In genomic region chr5:50476549-50476948, GRCh38 we compare ENCODE assay signal across 15 cellular contexts. TPM values are rescaled to one million over a fixed set of nuclear protein-coding genes. Genes with fewer than 3 reads are reported as not detected.
DNase-seq lines count a peak whose midpoint lies in the region; ATAC-seq, FAIRE-seq and TF ChIP-seq lines count a peak whose summit lies in the region.
"Had no signal": no experiment of that assay in that cellular context is flagged by ENCODE, and none has a peak within 500 bp of the region (broad histone marks: within the 10 kb centered on the region; RNA-seq: fewer than 3 reads in every experiment).

No MANE protein-coding gene starts in this region.

- H3K9me3 Mint-ChIP-seq in CD4-positive, alpha-beta T cell, result peaks cover 3% of the 10 kb centered on the region
- peaks cover 0 to 18% (median 5%) of the 10 kb centered on the region in 11 donors for H3K9me3 Mint-ChIP-seq in naive thymus-derived CD4-positive, alpha-beta T cell

- H3K4me1 ChIP-seq in naive thymus-derived CD4-positive, alpha-beta T cell (ENCODE audit: control insufficient read depth in 2 of 2, insufficient read depth in 2 of 2, low read length in 2 of 2), result no peaks in the 10 kb centered on the region

- no peaks in the 10 kb centered on the region for H3K27me3 ChIP-seq in CD4-positive, alpha-beta T cell (ENCODE audit: control insufficient read depth, insufficient read depth, low read length)
- H3K27me3 ChIP-seq in naive thymus-derived CD4-positive, alpha-beta T cell (ENCODE audit: control insufficient read depth in 2 of 2, insufficient read depth in 2 of 2, low read length in 2 of 2), result no peaks in the 10 kb centered on the region

- H3K4me1 Mint-ChIP-seq in CD4-positive, alpha-beta T cell (ENCODE audit: low read depth), result peaks cover 23% of the 10 kb centered on the region
- peaks cover 6 to 34% (median 19%) of the 10 kb centered on the region in 7 donors for H3K4me1 Mint-ChIP-seq in naive thymus-derived CD4-positive, alpha-beta T cell

- no peaks in the 10 kb centered on the region for H3K9me3 ChIP-seq in CD4-positive, alpha-beta T cell (ENCODE audit: control insufficient read depth, low read length)
- no peaks in the 10 kb centered on the region for H3K9me3 ChIP-seq in naive thymus-derived CD4-positive, alpha-beta T cell (ENCODE audit: control insufficient read depth in 2 of 3, low read length in 3 of 3)

- CTCF ChIA-PET in CD4-positive, alpha-beta T cell (lab: Charles Lee), result no interaction called here
- CTCF ChIA-PET in naive thymus-derived CD4-positive, alpha-beta T cell (lab: Charles Lee), result no interaction called here

- TF ChIP-seq CTCF in CD4-positive, alpha-beta T cell (IDR thresholded peaks at IDR 0.05), result no peak

- no peak for FAIRE-seq in urothelium cell line (lab: Jason Lieb, UNC)

- no peak overlapping the region for H3K4me3 Mint-ChIP-seq in CD4-positive, alpha-beta T cell
- H3K4me3 Mint-ChIP-seq in naive thymus-derived CD4-positive, alpha-beta T cell, result peak overlapping the region in 2 of 10 donors; percentile 24 to 56
- H3K4me3 Mint-ChIP-seq: CD8-positive, alpha-beta T cell had no signal

- no peaks in the 10 kb centered on the region for H3K27me3 Mint-ChIP-seq in CD4-positive, alpha-beta T cell
- no peaks in the 10 kb centered on the region for H3K27me3 Mint-ChIP-seq in naive thymus-derived CD4-positive, alpha-beta T cell

- DNase-seq in Right ventricle myocardium inferior (ENCODE audit: missing footprints) (no peak), urothelium cell line (ENCODE audit: low spot score) (no peak)
- DNase-seq in CD4-positive, alpha-beta T cell, result no peak
- no peak for DNase-seq in naive thymus-derived CD4-positive, alpha-beta T cell
- DNase-seq: activated effector memory CD4-positive, alpha-beta T cell treated with Interleukin-2 at 50 U/mL for 16 hours; CD8-positive, alpha-beta T cell; NCI-H146; stimulated activated CD8-positive, alpha-beta memory T cell treated with anti-CD3 and anti-CD28 coated beads, Interleukin-4, amount 100 ng/mL, for 48 hours had no signal

- intact Hi-C loops in Right ventricle myocardium inferior (cut with DNase I), result no loop called here
- intact Hi-C loops in CD4-positive, alpha-beta T cell (cut with DNase I, micrococcal nuclease), result no loop called here
- intact Hi-C loops in naive thymus-derived CD4-positive, alpha-beta T cell (cut with micrococcal nuclease), result no loop called here

- ATAC-seq in GM18858 (IDR thresholded peaks at IDR 0.05; ENCODE audit: unreplicated experiment) (peak; percentile 98), GM21367 (IDR thresholded peaks at IDR 0.05; ENCODE audit: unreplicated experiment) (peak; percentile 99), HG02970 (IDR thresholded peaks at IDR 0.05; ENCODE audit: low FRiP score, unreplicated experiment) (peak; percentile 92), HG03575 (IDR thresholded peaks at IDR 0.05; ENCODE audit: extremely low read depth, insufficient number of reproducible peaks, low FRiP score, unreplicated experiment) (peak; percentile 93), Right ventricle myocardium inferior (no peak)
- no peak for ATAC-seq in CD4-positive, alpha-beta T cell (ENCODE audit: poor library complexity)
- ATAC-seq in naive thymus-derived CD4-positive, alpha-beta T cell, result no peak
- ATAC-seq: CD8-positive, alpha-beta T cell; esophagus mucosa; Panc1 had no signal

- no peak overlapping the region for H3K27ac Mint-ChIP-seq in CD4-positive, alpha-beta T cell
- peak overlapping the region in 3 of 9 donors; percentile 43 to 48 (median 44) for H3K27ac Mint-ChIP-seq in naive thymus-derived CD4-positive, alpha-beta T cell
- H3K27ac Mint-ChIP-seq: CD8-positive, alpha-beta T cell had no signal

- POLR2A ChIA-PET in CD4-positive, alpha-beta T cell (lab: Charles Lee), result interaction anchor here (1.0 kb wide), 1 partner anchor 36 kb away, joined by 4 read pairs; the partner anchor contains the start of gene EMB
- POLR2A ChIA-PET in naive thymus-derived CD4-positive, alpha-beta T cell (lab: Charles Lee), result interaction anchor here (0.6 kb wide), 1 partner anchor 35 kb away, joined by 4 read pairs; the partner anchor contains the start of gene EMB

- H3K4me3 ChIP-seq in naive thymus-derived CD4-positive, alpha-beta T cell (ENCODE audit: low read length), result no peak overlapping the region

- no peaks in the 10 kb centered on the region for H3K36me3 ChIP-seq in naive thymus-derived CD4-positive, alpha-beta T cell (ENCODE audit: control insufficient read depth in 2 of 3, insufficient read depth in 3 of 3, low read length in 3 of 3)

- no peaks in the 10 kb centered on the region for H3K36me3 Mint-ChIP-seq in CD4-positive, alpha-beta T cell (ENCODE audit: low read depth)
- peaks cover 0 to 24% (median 8%) of the 10 kb centered on the region in 5 donors for H3K36me3 Mint-ChIP-seq in naive thymus-derived CD4-positive, alpha-beta T cell
- H3K36me3 Mint-ChIP-seq: CD8-positive, alpha-beta T cell had no signal

- no peak overlapping the region for H3K27ac ChIP-seq in CD4-positive, alpha-beta T cell (ENCODE audit: low read depth, low read length)
- H3K27ac ChIP-seq in naive thymus-derived CD4-positive, alpha-beta T cell (ENCODE audit: low read depth, low read length), result no peak overlapping the region
- H3K27ac ChIP-seq: VCaP had no signal

RNA-seq across cellular contexts. Expression of gene EMB, which starts 35.5 kb away (rescaled TPM):
- 15.4 TPM for total RNA-seq in Right ventricle myocardium inferior
- total RNA-seq in CD4-positive, alpha-beta T cell, result 100 to 1,000 TPM; 131 to 133 TPM
- 100 to 1,000 TPM; 124 to 169 (median 159) TPM for total RNA-seq in naive thymus-derived CD4-positive, alpha-beta T cell
- polyA plus RNA-seq in naive thymus-derived CD4-positive, alpha-beta T cell, result 100 to 1,000 TPM; 105 to 204 TPM

Comparison
In these comparisons a context has a peak if more than half of its experiments do, and no peak if none do; other contexts are left out.
1. ATAC-seq: peak in GM18858 (single experiment), GM21367 (single experiment), HG02970 (single experiment) and HG03575 (single experiment); none in Right ventricle myocardium inferior (single experiment), CD4-positive, alpha-beta T cell (single experiment) and naive thymus-derived CD4-positive, alpha-beta T cell (single experiment).